ENCODE assay signal across 27 cellular contexts in the genomic region with DNA sequence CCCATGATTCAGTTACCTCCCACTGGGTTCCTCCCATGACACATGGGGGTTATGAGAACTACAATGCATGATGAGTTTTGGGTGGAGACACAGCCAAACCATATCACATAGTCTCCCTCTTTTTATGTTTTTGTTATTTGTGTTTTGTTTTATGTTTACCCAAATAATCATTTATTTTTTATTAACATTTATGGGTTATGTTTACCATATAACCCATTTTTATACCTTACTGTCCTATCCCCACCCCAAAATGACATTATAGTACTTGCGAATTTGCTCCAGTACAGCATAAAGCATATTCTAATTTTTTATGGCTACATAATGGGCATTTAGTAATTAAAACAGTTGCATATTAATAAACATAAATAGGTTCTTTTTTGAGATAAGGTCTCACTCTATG.
"Had no signal": no experiment of that assay in that cellular context is flagged by ENCODE, and none has a peak within 500 bp of the region (broad histone marks: within the 10 kb centered on the region; RNA-seq: fewer than 3 reads in every experiment).

No MANE protein-coding gene starts in this region.

- H3K27ac ChIP-seq: colonic mucosa, coronary artery, dorsolateral prefrontal cortex, epithelial cell of prostate, esophagus muscularis mucosa, esophagus squamous epithelium, foreskin keratinocyte, gastrocnemius medialis, gastroesophageal sphincter, heart left ventricle, heart right ventricle had no signal

- H3K36me3 ChIP-seq: colonic mucosa had no signal

- DNase-seq: colonic mucosa; cortex of kidney; dermis blood vessel endothelial cell; dorsolateral prefrontal cortex; effector CD4-positive, alpha-beta T cell; effector CD8-positive, alpha-beta T cell; effector memory CD4-positive, alpha-beta T cell; effector memory CD8-positive, alpha-beta T cell; endodermal cell; esophagus squamous epithelium; foreskin fibroblast; foreskin keratinocyte; foreskin melanocyte; gastrocnemius medialis; glutamatergic neuron; head of caudate nucleus; heart left ventricle; heart right ventricle had no signal

- ATAC-seq: effector memory CD8-positive, alpha-beta T cell; esophagus mucosa; foreskin keratinocyte; gastrocnemius medialis; gastroesophageal sphincter; heart left ventricle; heart right ventricle had no signal

- FAIRE-seq: colon, endometrium, endothelial cell of umbilical vein, frontal cortex had no signal

- H3K27me3 ChIP-seq: colonic mucosa, dorsolateral prefrontal cortex, esophagus muscularis mucosa, esophagus squamous epithelium, foreskin keratinocyte, gastrocnemius medialis, gastroesophageal sphincter, heart left ventricle, heart right ventricle had no signal

- H3K9me3 ChIP-seq: colonic mucosa, gastrocnemius medialis had no signal

- H3K4me1 ChIP-seq: colonic mucosa, esophagus muscularis mucosa, esophagus squamous epithelium, foreskin keratinocyte, gastrocnemius medialis, gastroesophageal sphincter had no signal

- H3K4me3 ChIP-seq: colonic mucosa, coronary artery, dorsolateral prefrontal cortex, esophagus muscularis mucosa, esophagus squamous epithelium, gastrocnemius medialis, gastroesophageal sphincter, heart left ventricle, heart right ventricle had no signal
